ENCODE assay signal across 1 cellular context in the genomic region with DNA sequence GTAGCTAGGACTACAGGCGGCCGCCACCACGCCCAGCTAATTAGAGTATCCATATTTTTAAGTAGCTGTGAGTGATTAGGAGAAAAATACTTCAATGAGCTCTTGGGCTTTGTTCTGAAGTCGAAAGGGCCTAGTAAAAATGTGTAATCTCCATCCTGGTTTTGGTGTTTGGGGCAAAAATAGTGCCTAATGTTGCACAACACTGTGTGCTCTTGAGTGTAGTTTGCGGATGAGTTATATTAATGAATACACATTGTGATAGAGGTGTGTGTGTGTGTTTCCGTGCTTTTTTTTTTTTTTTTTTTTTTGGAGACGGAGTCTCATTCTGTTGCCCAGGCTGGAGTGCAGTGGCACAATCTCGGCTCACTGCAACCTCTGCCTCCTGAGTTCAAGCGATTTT.
TF ChIP-seq lines count a peak whose summit lies in the region.

No MANE protein-coding gene starts in this region.

TF ChIP-seq in HepG2, 621 proteins besides CTCF, POLR2A, EP300 and RAD21:
- no peak for TF ChIP-seq ZNF619 (CRISPR knock-in tag; IDR thresholded peaks at IDR 0.05)
- TF ChIP-seq ZNF382 (CRISPR knock-in tag; IDR thresholded peaks at IDR 0.05; ENCODE audit: borderline replicate concordance): no peak
- no peak for TF ChIP-seq ARNT (IDR thresholded peaks at IDR 0.05)
- TF ChIP-seq, protein P1, sequence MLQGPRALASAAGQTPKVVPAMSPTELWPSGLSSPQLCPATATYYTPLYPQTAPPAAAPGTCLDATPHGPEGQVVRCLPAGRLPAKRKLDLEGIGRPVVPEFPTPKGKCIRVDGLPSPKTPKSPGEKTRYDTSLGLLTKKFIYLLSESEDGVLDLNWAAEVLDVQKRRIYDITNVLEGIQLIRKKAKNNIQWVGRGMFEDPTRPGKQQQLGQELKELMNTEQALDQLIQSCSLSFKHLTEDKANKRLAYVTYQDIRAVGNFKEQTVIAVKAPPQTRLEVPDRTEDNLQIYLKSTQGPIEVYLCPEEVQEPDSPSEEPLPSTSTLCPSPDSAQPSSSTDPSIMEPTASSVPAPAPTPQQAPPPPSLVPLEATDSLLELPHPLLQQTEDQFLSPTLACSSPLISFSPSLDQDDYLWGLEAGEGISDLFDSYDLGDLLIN (CRISPR knock-in tag; IDR thresholded peaks at IDR 0.05; ENCODE audit: borderline replicate concordance): no peak
- TF ChIP-seq CEBPB (IDR thresholded peaks at IDR 0.05; ENCODE audit: borderline replicate concordance, low read depth, low read length): peak; percentile 51; the same call in 1 of the 2 replicates
TF ChIP-seq in HepG2: peak in this region for 1.
